Comparison of ENCODE assay signal across 23 cellular contexts in genomic region chr4:173919861-173920260, GRCh38.
A peak's percentile ranks its signal among the peaks of the same experiment; 100 is the strongest.
DNase-seq lines count a peak whose midpoint lies in the region; ATAC-seq and TF ChIP-seq lines count a peak whose summit lies in the region.
"Had no signal": no experiment of that assay in that cellular context is flagged by ENCODE, and none has a peak within 500 bp of the region (broad histone marks: within the 10 kb centered on the region; RNA-seq: fewer than 3 reads in every experiment).

No MANE protein-coding gene starts in this region.

- H3K23ac ChIP-seq in neuronal stem cell (ENCODE audit: low read depth, low read length, poor library complexity), result no peak overlapping the region

- no peak overlapping the region for H2BK120ac ChIP-seq in neuronal stem cell (ENCODE audit: low read depth, low read length)

- H3K36me3 ChIP-seq in neuronal stem cell (replicated peaks in 1 of 2; ENCODE audit: control insufficient read depth in 2 of 2, insufficient read depth in 2 of 2, low read length in 2 of 2), result no peaks in the 10 kb centered on the region
- H3K36me3 ChIP-seq in aorta (ENCODE audit: control insufficient read depth in 1 of 2, insufficient read depth in 2 of 2, low read length in 1 of 2), result no peaks in the 10 kb centered on the region
- H3K36me3 ChIP-seq in naive thymus-derived CD4-positive, alpha-beta T cell (ENCODE audit: control insufficient read depth in 2 of 3, insufficient read depth in 3 of 3, low read length in 3 of 3), result no peaks in the 10 kb centered on the region

- H4K8ac ChIP-seq in neuronal stem cell (ENCODE audit: low read depth, low read length), result no peak overlapping the region

- H3K9me3 Mint-ChIP-seq in WTC11, result no peaks in the 10 kb centered on the region
- peaks cover 0 to 4% (median 0%) of the 10 kb centered on the region in 11 donors for H3K9me3 Mint-ChIP-seq in naive thymus-derived CD4-positive, alpha-beta T cell
- H3K9me3 Mint-ChIP-seq: CD8-positive, alpha-beta memory T cell; H9 had no signal

- POLR2A ChIA-PET in WTC11 (lab: Charles Lee), result no interaction called here
- POLR2A ChIA-PET in naive thymus-derived CD4-positive, alpha-beta T cell (lab: Charles Lee), result no interaction called here

- no peak overlapping the region for H3K4ac ChIP-seq in neuronal stem cell (ENCODE audit: low read length)

- DNase-seq in WTC11 (ENCODE audit: low spot score) (no peak), fibroblast of villous mesenchyme (ENCODE audit: low read depth) (peak; percentile 11), neuronal stem cell (ENCODE audit: low spot score) (no peak), aorta (no peak)
- no peak for DNase-seq in naive thymus-derived CD4-positive, alpha-beta T cell
- DNase-seq in activated naive CD4-positive, alpha-beta T cell (lab: John Stamatoyannopoulos, UW), result no peak
- DNase-seq: CD8-positive, alpha-beta memory T cell; DMS 273 treated with DMSO at 0.1 percent for 48 hours; DMS79 treated with DMSO at 0.1 percent for 48 hours; GF-D8; H9; Kasumi-1; NCI-H1105 treated with DMSO at 0.1 percent for 48 hours; NCI-H146; NCI-H1930; NCI-H2107; NCI-H524 treated with DMSO at 0.1 percent for 48 hours; NCI-H82; NK-92 treated with Interleukin-12 subunit alpha and Interleukin-12 subunit beta, amount 100 ng/mL, for 24 hours; PC-3 had no signal

- H3K4me3 ChIP-seq in fibroblast of villous mesenchyme (ENCODE audit: low read depth, low read length) (no peak overlapping the region), neuronal stem cell (ENCODE audit: low read length in 2 of 2) (no peak overlapping the region), aorta (ENCODE audit: low read length in 2 of 2) (no peak overlapping the region)
- no peak overlapping the region for H3K4me3 ChIP-seq in naive thymus-derived CD4-positive, alpha-beta T cell (ENCODE audit: low read length)

- no peaks in the 10 kb centered on the region for H3K27me3 ChIP-seq in neuronal stem cell (ENCODE audit: control insufficient read depth in 3 of 3, insufficient read depth in 3 of 3, low read depth in 1 of 3, low read length in 3 of 3)
- H3K27me3 ChIP-seq in aorta (ENCODE audit: control insufficient read depth in 1 of 2, insufficient read depth in 2 of 2, low read length in 1 of 2), result no peaks in the 10 kb centered on the region
- no peaks in the 10 kb centered on the region for H3K27me3 ChIP-seq in naive thymus-derived CD4-positive, alpha-beta T cell (ENCODE audit: control insufficient read depth in 2 of 2, insufficient read depth in 2 of 2, low read length in 2 of 2)

- H4K91ac ChIP-seq in neuronal stem cell (ENCODE audit: low read depth, low read length, poor library complexity), result no peak overlapping the region

- no peak overlapping the region for H3K18ac ChIP-seq in neuronal stem cell (ENCODE audit: low read length)

- H3K27me3 Mint-ChIP-seq in WTC11 (ENCODE audit: low read depth), result no peaks in the 10 kb centered on the region
- peaks cover 0 to 6% (median 3%) of the 10 kb centered on the region in 5 donors for H3K27me3 Mint-ChIP-seq in naive thymus-derived CD4-positive, alpha-beta T cell
- H3K27me3 Mint-ChIP-seq: B cell had no signal

- H3K9me3 ChIP-seq in neuronal stem cell (replicated peaks in 1 of 2; ENCODE audit: control insufficient read depth in 2 of 2, insufficient read depth in 1 of 2, low read depth in 1 of 2, low read length in 2 of 2), result no peaks in the 10 kb centered on the region
- H3K9me3 ChIP-seq in aorta (ENCODE audit: control insufficient read depth, low read length), result no peaks in the 10 kb centered on the region
- H3K9me3 ChIP-seq in naive thymus-derived CD4-positive, alpha-beta T cell (ENCODE audit: control insufficient read depth in 2 of 3, low read length in 3 of 3), result no peaks in the 10 kb centered on the region

- H2BK5ac ChIP-seq in neuronal stem cell (ENCODE audit: low read length), result no peak overlapping the region

- H2AK5ac ChIP-seq in neuronal stem cell (ENCODE audit: low read depth, low read length), result no peak overlapping the region

- peaks cover 17% of the 10 kb centered on the region for H3K4me1 Mint-ChIP-seq in WTC11
- no peaks in the 10 kb centered on the region for H3K4me1 Mint-ChIP-seq in naive thymus-derived CD4-positive, alpha-beta T cell
- H3K4me1 Mint-ChIP-seq: B cell; CD8-positive, alpha-beta memory T cell had no signal

- H3K36me3 Mint-ChIP-seq in WTC11, result no peaks in the 10 kb centered on the region
- no peaks in the 10 kb centered on the region for H3K36me3 Mint-ChIP-seq in naive thymus-derived CD4-positive, alpha-beta T cell
- H3K36me3 Mint-ChIP-seq: CD8-positive, alpha-beta memory T cell had no signal

- peak overlapping the region; percentile 7 for H2AFZ ChIP-seq in neuronal stem cell (ENCODE audit: low read length)

- H2BK15ac ChIP-seq in neuronal stem cell (ENCODE audit: low read length), result no peak overlapping the region

- CTCF ChIA-PET in WTC11 (lab: Charles Lee), result no interaction called here
- CTCF ChIA-PET in naive thymus-derived CD4-positive, alpha-beta T cell (lab: Charles Lee), result no interaction called here

- no peak overlapping the region for H3K9ac ChIP-seq in neuronal stem cell (ENCODE audit: low read depth, low read length, poor library complexity)

- peaks cover 0 to 9% of the 10 kb centered on the region in 2 donors for H3K4me1 ChIP-seq in neuronal stem cell (ENCODE audit: control insufficient read depth in 2 of 2, insufficient read depth in 1 of 2, low read depth in 1 of 2, low read length in 2 of 2)
- H3K4me1 ChIP-seq in aorta (ENCODE audit: control insufficient read depth in 1 of 2, insufficient read depth in 2 of 2, low read length in 2 of 2), result peaks cover 1 to 4% of the 10 kb centered on the region in 2 donors
- H3K4me1 ChIP-seq in naive thymus-derived CD4-positive, alpha-beta T cell (ENCODE audit: control insufficient read depth in 2 of 2, insufficient read depth in 2 of 2, low read length in 2 of 2), result no peaks in the 10 kb centered on the region

- intact Hi-C loops in aorta (cut with DNase I), result loop anchor here in 1 of 2 donors (10.0 kb wide), 1 partner anchor 415 kb away; no protein-coding TSS in a partner anchor
- intact Hi-C loops in naive thymus-derived CD4-positive, alpha-beta T cell (cut with micrococcal nuclease), result no loop called here

- no peak overlapping the region for H2BK12ac ChIP-seq in neuronal stem cell (ENCODE audit: low read length)

- H3K14ac ChIP-seq in neuronal stem cell (ENCODE audit: low read length), result no peak overlapping the region

- no peak overlapping the region for H3K4me2 ChIP-seq in neuronal stem cell (ENCODE audit: insufficient read depth, low read length, poor library complexity, severe bottlenecking)

- H3K27ac ChIP-seq in neuronal stem cell (replicated peaks; ENCODE audit: low read length) (no peak overlapping the region), aorta (ENCODE audit: low read depth in 1 of 2, low read length in 2 of 2) (peak overlapping the region; percentile 7 to 22)
- no peak overlapping the region for H3K27ac ChIP-seq in naive thymus-derived CD4-positive, alpha-beta T cell (ENCODE audit: low read depth, low read length)
- H3K27ac ChIP-seq: C4-2B had no signal

- no peak for TF ChIP-seq CTCF in WTC11 (IDR thresholded peaks at IDR 0.05)
- TF ChIP-seq CTCF in fibroblast of villous mesenchyme (IDR thresholded peaks at IDR 0.05; ENCODE audit: insufficient read depth, low read depth, low read length), result no peak

- ATAC-seq in WTC11, result peak; percentile 61; the same call in 1 of the 2 replicates
- ATAC-seq in aorta (ENCODE audit: low FRiP score), result no peak
- no peak for ATAC-seq in GM18873 (IDR thresholded peaks at IDR 0.05; ENCODE audit: low FRiP score, unreplicated experiment)
- ATAC-seq in naive thymus-derived CD4-positive, alpha-beta T cell, result no peak
- ATAC-seq: PC-3 had no signal

- H3K79me1 ChIP-seq in neuronal stem cell (ENCODE audit: low read depth, low read length), result no peaks in the 10 kb centered on the region

- no peak overlapping the region for H3K4me3 Mint-ChIP-seq in WTC11
- no peak overlapping the region for H3K4me3 Mint-ChIP-seq in naive thymus-derived CD4-positive, alpha-beta T cell
- H3K4me3 Mint-ChIP-seq: B cell; CD8-positive, alpha-beta memory T cell; H9 had no signal

- no peak overlapping the region; the same call in 1 of the 2 replicates for H3K27ac Mint-ChIP-seq in WTC11
- H3K27ac Mint-ChIP-seq in naive thymus-derived CD4-positive, alpha-beta T cell, result no peak overlapping the region
- H3K27ac Mint-ChIP-seq: B cell; CD8-positive, alpha-beta memory T cell; H9 had no signal

- no CpG with 5 or more reads among the region's 1 CpG for WGBS in neuronal stem cell (ENCODE audit: extremely low coverage in 2 of 2, insufficient read length in 2 of 2, insufficient replicate concordance in 1 of 2), 2 donors
- 81 to 89% methylated on average over 1 of the region's 1 CpG for WGBS in aorta, 2 donors

TF ChIP-seq in WTC11, 78 proteins besides CTCF, POLR2A, EP300 and RAD21:
- TF ChIP-seq CREM (CRISPR knock-in tag; IDR thresholded peaks at IDR 0.05), result no peak
- no peak for TF ChIP-seq ZBTB43 (CRISPR knock-in tag; IDR thresholded peaks at IDR 0.05)
- no peak for TF ChIP-seq JUN (CRISPR knock-in tag; IDR thresholded peaks at IDR 0.05)
- no peak for TF ChIP-seq ZNF263 (CRISPR knock-in tag; IDR thresholded peaks at IDR 0.05; ENCODE audit: low read depth)
- no peak for TF ChIP-seq HMGA2 (CRISPR knock-in tag; IDR thresholded peaks at IDR 0.05)
- no peak for TF ChIP-seq GTF2I (CRISPR knock-in tag; conservative IDR thresholded peaks at IDR 0.05)

Comparison
In these comparisons a context has a peak if more than half of its experiments do, and no peak if none do; other contexts are left out.
1. H3K27ac ChIP-seq: peak in aorta (2 of 2); none in neuronal stem cell (single experiment) and naive thymus-derived CD4-positive, alpha-beta T cell (single experiment).